In the genomic region with DNA sequence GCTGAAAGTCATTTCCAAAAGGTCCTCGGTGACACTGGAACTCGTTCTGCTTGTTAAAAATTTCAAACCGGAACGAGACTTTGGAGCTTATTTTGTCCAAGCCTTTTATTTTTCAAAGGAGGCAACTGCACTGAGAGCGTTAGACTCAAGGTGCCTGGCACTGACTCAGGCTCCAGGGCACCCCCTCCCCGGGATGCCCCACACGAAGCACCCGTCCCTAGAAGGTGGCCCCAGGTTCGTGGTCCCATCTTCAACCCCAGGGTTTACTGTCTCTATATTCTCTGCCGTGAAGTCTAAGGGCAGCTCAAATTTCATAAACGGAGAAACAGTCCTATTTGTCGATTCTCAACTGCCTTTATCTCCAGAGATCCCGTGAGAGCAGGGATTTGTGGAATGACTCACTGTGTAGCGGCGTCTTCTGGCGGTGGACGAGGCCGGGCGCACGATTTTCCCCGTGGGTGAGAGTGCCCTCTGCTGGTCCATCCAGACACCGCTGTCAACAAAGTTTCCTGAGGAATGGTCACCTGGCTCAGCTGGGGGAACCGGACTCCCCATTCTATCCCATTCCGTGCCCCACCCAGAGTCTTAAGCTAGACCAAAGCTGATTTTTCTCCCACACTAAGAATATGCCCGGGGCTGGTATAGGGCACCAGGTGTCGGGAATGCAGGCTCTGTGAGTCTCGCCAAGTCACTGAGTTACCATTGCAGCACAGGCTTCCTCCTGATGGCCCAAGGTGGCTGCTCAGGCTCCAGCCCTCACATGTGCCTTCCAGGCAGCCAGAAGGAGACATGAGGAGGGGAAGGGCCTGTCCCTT, we compare ENCODE assay signal across 7 cellular contexts. TPM values are rescaled to one million over a fixed set of nuclear protein-coding genes. Genes with fewer than 3 reads are reported as not detected.
DNase-seq lines count a peak whose midpoint lies in the region; TF ChIP-seq lines count a peak whose summit lies in the region.

No MANE protein-coding gene starts in this region.

- no peaks in the 10 kb centered on the region for H3K27me3 ChIP-seq in testis

- peaks cover 7% of the 10 kb centered on the region for H3K27me3 Mint-ChIP-seq in endothelial cell (ENCODE audit: unreplicated experiment)

- no peak overlapping the region for H3K27ac Mint-ChIP-seq in endothelial cell (ENCODE audit: unreplicated experiment)

- no peak for TF ChIP-seq POLR2A in testis (IDR thresholded peaks at IDR 0.05)

- no peaks in the 10 kb centered on the region for H3K4me1 Mint-ChIP-seq in endothelial cell (ENCODE audit: unreplicated experiment)

- H3K27ac ChIP-seq in testis = no peak overlapping the region

- no peaks in the 10 kb centered on the region for H3K4me1 ChIP-seq in testis

- intact Hi-C loops in testis (cut with DNase I; ENCODE audit: low total_unique reads) = no loop called here

- WGBS in testis, 2 donors = 40 to 47% methylated on average over 26 to 27 of the region's 27 CpGs

- no peaks in the 10 kb centered on the region for H3K36me3 ChIP-seq in testis (ENCODE audit: low read depth, missing control alignments)

- H3K4me3 ChIP-seq in testis = no peak overlapping the region

- DNase-seq in NCI-H1694 treated with DMSO at 0.1 percent for 48 hours (lab: John Stamatoyannopoulos, UW) (peak; percentile 45), endothelial cell (ENCODE audit: low spot score) (peak; percentile 74), mesenteric fat pad (ENCODE audit: low spot score) (peak; percentile 90), testis (peak; percentile 56), GDM1 (lab: John Stamatoyannopoulos, UW) (no peak)
- peak; percentile 15 to 39 for DNase-seq in activated CD4-positive, alpha-beta T cell treated with anti-CD3 and anti-CD28 coated beads for 4 hours

- H3K9me3 ChIP-seq in testis = no peaks in the 10 kb centered on the region

- no peak overlapping the region for H3K4me3 Mint-ChIP-seq in endothelial cell (ENCODE audit: unreplicated experiment)

- TF ChIP-seq CTCF in GM12873 (IDR thresholded peaks at IDR 0.05; ENCODE audit: insufficient read depth, low read depth, low read length, missing control alignments) (peak; percentile 76), endothelial cell (IDR thresholded peaks at IDR 0.05; ENCODE audit: unreplicated experiment) (peak; percentile 64), testis (IDR thresholded peaks at IDR 0.05) (peak in 2 of 3 experiments; percentile 51 to 56)

- no peaks in the 10 kb centered on the region for H3K36me3 Mint-ChIP-seq in endothelial cell (ENCODE audit: low read depth, unreplicated experiment)

- H3K9me3 Mint-ChIP-seq in endothelial cell (ENCODE audit: unreplicated experiment) = no peaks in the 10 kb centered on the region

RNA-seq across cellular contexts. Expression of a gene that starts 27.1 kb away (rescaled TPM):
- not detected for total RNA-seq in endothelial cell (ENCODE audit: unreplicated experiment)
- 0.32 TPM for total RNA-seq in mesenteric fat pad
- total RNA-seq in testis = under 1 TPM; 0.16 to 0.68 TPM
- 0.28 TPM for polyA plus RNA-seq in testis (ENCODE audit: insufficient read depth, low read depth, low replicate concordance)

RNA-seq across cellular contexts. Expression of a gene that starts 50.9 kb away (rescaled TPM):
- total RNA-seq in endothelial cell (ENCODE audit: unreplicated experiment) = not detected
- total RNA-seq in mesenteric fat pad = not detected
- under 1 TPM in 1 of 2 donors, not detected in 1; 0.24 TPM for total RNA-seq in testis
- not detected for polyA plus RNA-seq in testis (ENCODE audit: insufficient read depth, low read depth, low replicate concordance)
